8 cellular contexts compared by ENCODE assay signal in genomic region chr15:64095795-64096485, GRCh38. TPM values are rescaled to one million over a fixed set of nuclear protein-coding genes. Genes with fewer than 3 reads are reported as not detected.
DNase-seq lines count a peak whose midpoint lies in the region; ATAC-seq and TF ChIP-seq lines count a peak whose summit lies in the region.

Gene SNX1 (plus strand): TSS chr15:64095982. CDS start chr15:64096014, 32 bp downstream.

- H3K36me3 Mint-ChIP-seq in T-helper 17 cell (ENCODE audit: low read depth), result peaks cover 6% of the 10 kb centered on the region

- H3K27me3 ChIP-seq in heart right ventricle (no peaks in the 10 kb centered on the region), transverse colon (no peaks in the 10 kb centered on the region)

- in situ Hi-C loops in transverse colon (cut with MboI; ENCODE audit: low pct_ligation_motif_present in 1 of 4, low pct_unique_long_range_greater_than_20kb in 1 of 4, low sequenced_read_pairs in 3 of 4), result no loop called here

- intact Hi-C loops in heart right ventricle (cut with DNase I), result loop anchor here in 6 of 10 donors (5.0 to 10.0 kb wide), 3 partner anchors 56 to 289 kb away; partner anchors contain the start of genes SNX22 (in 5 of the 6), PCLAF (in 1 of the 6) and TRIP4 (in 1 of the 6)
- intact Hi-C loops in posterior cingulate gyrus (cut with DNase I), result loop anchor here (5.0 kb wide), 1 partner anchor 56 kb away; the partner anchor contains the start of gene SNX22
- intact Hi-C loops in transverse colon (cut with DNase I; ENCODE audit: low total_unique reads), result no loop called here

- DNase-seq in NCI-H187 treated with DMSO at 0.1 percent for 48 hours (lab: John Stamatoyannopoulos, UW) (peak; percentile 54), T-helper 17 cell (peak; percentile 91 to 96 (median 94)), amniotic stem cell (lab: John Stamatoyannopoulos, UW) (peak; percentile 92), heart right ventricle (peak; percentile 94), posterior cingulate gyrus (peak; percentile 92 to 99 (median 96)), transverse colon (peak; percentile 94)

- H3K4me3 ChIP-seq in heart right ventricle (peak within 1 kb of the TSS; percentile 82 to 98 (median 92)), transverse colon (peak within 1 kb of the TSS; percentile 65 to 94 (median 82))

- peaks cover 64% of the 10 kb centered on the region for H3K4me1 Mint-ChIP-seq in T-helper 17 cell

- peak within 1 kb of the TSS; percentile 99 for H3K4me3 Mint-ChIP-seq in T-helper 17 cell

- no peaks in the 10 kb centered on the region for H3K36me3 ChIP-seq in heart right ventricle
- H3K36me3 ChIP-seq in transverse colon, result no peaks in the 10 kb centered on the region

- H3K4me1 ChIP-seq in heart right ventricle (peaks cover 6 to 84% (median 74%) of the 10 kb centered on the region in 9 donors), transverse colon (peaks cover 27 to 78% (median 44%) of the 10 kb centered on the region in 4 donors)

- peak; percentile 46 for ATAC-seq in HG02852 (IDR thresholded peaks at IDR 0.05; ENCODE audit: unreplicated experiment)
- peak; percentile 78 for ATAC-seq in T-helper 17 cell
- ATAC-seq in heart right ventricle, result peak; percentile 85 to 91 (median 89)

- no peaks in the 10 kb centered on the region for H3K9me3 ChIP-seq in T-helper 17 cell (ENCODE audit: control insufficient read depth, low read length, poor library complexity, severe bottlenecking)
- H3K9me3 ChIP-seq in heart right ventricle, result no peaks in the 10 kb centered on the region
- no peaks in the 10 kb centered on the region for H3K9me3 ChIP-seq in transverse colon

- peak within 1 kb of the TSS; percentile 99 for H3K27ac Mint-ChIP-seq in T-helper 17 cell

- TF ChIP-seq POLR2A in GM10847 (IDR thresholded peaks at IDR 0.05; ENCODE audit: extremely low read depth, insufficient read length), result peak; percentile 85
- TF ChIP-seq POLR2A in transverse colon (IDR thresholded peaks at IDR 0.05), result peak; percentile 97

- no peak for TF ChIP-seq EP300 in transverse colon (IDR thresholded peaks at IDR 0.05; ENCODE audit: low read depth)

- H3K27me3 Mint-ChIP-seq in T-helper 17 cell, result no peaks in the 10 kb centered on the region

- TF ChIP-seq CTCF in heart right ventricle (IDR thresholded peaks at IDR 0.05), result peak in 1 of 9 donors; percentile 10
- peak in 4 of 5 experiments; percentile 4 to 71 (median 42) for TF ChIP-seq CTCF in transverse colon (IDR thresholded peaks at IDR 0.05)

- H3K27ac ChIP-seq in heart right ventricle (peak within 1 kb of the TSS; percentile 63 to 96 (median 89)), transverse colon (peak within 1 kb of the TSS; percentile 86 to 92 (median 89))

- 1% methylated on average over 63 of the region's 63 CpGs for WGBS in heart right ventricle, 2 donors
- 1% methylated on average over 61 of the region's 63 CpGs; no CpG with 5 or more reads in 1 of the 2 donors for WGBS in transverse colon (ENCODE audit: low coverage in 1 of 2), 2 donors

RNA-seq across cellular contexts. Expression of gene SNX1, which starts in this region (rescaled TPM):
- total RNA-seq in T-helper 17 cell, result 100 to 1,000 TPM in 1 of 2 donors, 10 to 100 TPM in 1; 87.1 to 111 TPM
- total RNA-seq in heart right ventricle, result 100 to 1,000 TPM in 3 of 10 donors, 10 to 100 TPM in 7; 80.8 to 110 (median 96.0) TPM
- polyA plus RNA-seq in heart right ventricle, result 10 to 100 TPM; 44.9 to 47.9 TPM
- 10 to 100 TPM; 42.4 to 91.0 (median 65.4) TPM for total RNA-seq in transverse colon

Comparison
In these comparisons a context has a peak if more than half of its experiments do, and no peak if none do; other contexts are left out.
1. Peak in every context shown above with its lines: DNase-seq, ATAC-seq, H3K4me3 ChIP-seq and H3K27ac ChIP-seq.